Comparison of ENCODE assay signal across 1 cellular context in genomic region chr12:93451423-93452158, GRCh38.
A peak's percentile ranks its signal among the peaks of the same experiment; 100 is the strongest.
TF ChIP-seq lines count a peak whose summit lies in the region.

No MANE protein-coding gene starts in this region.

TF ChIP-seq in HEK293, 187 proteins besides CTCF, POLR2A, EP300 and RAD21 (continued from another document):
- TF ChIP-seq ZBTB26 (tag by site-specific recombination; optimal IDR thresholded peaks at IDR 0.05): no peak
- peak; percentile 77 for TF ChIP-seq PRDM1 (tag by site-specific recombination; IDR thresholded peaks at IDR 0.05)
- TF ChIP-seq SETDB1 (IDR thresholded peaks at IDR 0.05; ENCODE audit: insufficient read length, low read length): peak; percentile 3
- TF ChIP-seq GLI4 (tag by site-specific recombination; IDR thresholded peaks at IDR 0.05): no peak
- TF ChIP-seq PRDM6 (tag by site-specific recombination; IDR thresholded peaks at IDR 0.05): no peak
- 0 out of 2 replicates have a peak, but pooled peaks have one; percentile 25 for TF ChIP-seq ZBTB17 (tag by site-specific recombination; IDR thresholded peaks at IDR 0.05)
